ENCODE assay signal across 14 cellular contexts in the genomic region with DNA sequence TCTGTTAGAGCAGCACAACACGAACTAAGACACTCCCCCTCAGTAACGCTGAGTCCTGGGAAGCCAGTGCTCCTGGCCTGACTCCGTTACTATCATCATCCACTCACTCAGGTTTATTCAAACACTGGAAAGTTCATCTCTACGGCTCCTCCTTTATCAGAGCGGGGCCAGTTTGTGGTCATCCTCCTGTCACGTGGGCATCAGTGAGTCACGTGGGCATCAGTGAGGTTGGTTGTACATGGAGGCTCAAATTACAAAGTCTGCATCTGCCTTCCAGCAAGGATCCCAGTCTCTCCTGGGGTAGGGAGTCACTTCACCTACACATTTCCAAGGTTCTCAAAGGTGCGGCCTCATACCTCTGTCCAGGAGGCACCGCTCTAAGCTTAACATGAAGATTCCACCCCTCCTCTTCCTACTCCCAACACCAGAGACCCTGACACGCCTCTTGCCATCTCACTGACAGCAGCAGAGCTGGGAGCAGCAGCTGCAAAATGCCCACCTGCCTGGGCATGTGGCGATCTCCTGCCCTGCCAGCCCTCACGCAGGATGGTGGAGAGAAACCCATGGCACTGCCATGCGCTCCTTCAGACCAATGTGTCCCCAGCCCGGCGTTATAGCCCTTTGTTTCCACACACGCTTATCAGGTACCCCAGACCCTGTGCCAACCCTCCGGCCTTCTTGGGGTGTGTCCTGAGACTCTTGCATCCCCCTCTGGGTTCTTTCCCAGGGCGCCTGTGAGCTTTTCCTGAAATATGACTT.
DNase-seq lines count a peak whose midpoint lies in the region; ATAC-seq and TF ChIP-seq lines count a peak whose summit lies in the region.
"Had no signal": no experiment of that assay in that cellular context is flagged by ENCODE, and none has a peak within 500 bp of the region (broad histone marks: within the 10 kb centered on the region; RNA-seq: fewer than 3 reads in every experiment).

No MANE protein-coding gene starts in this region.

- no peaks in the 10 kb centered on the region for H3K79me2 ChIP-seq in fibroblast of lung (ENCODE audit: control insufficient read depth, insufficient read depth, low read length)

- H3K4me3 ChIP-seq in BE2C (ENCODE audit: low read depth, low read length): no peak overlapping the region
- no peak overlapping the region for H3K4me3 ChIP-seq in fibroblast of lung (replicated peaks in 1 of 4; ENCODE audit: control extremely low read depth in 1 of 4, insufficient read depth in 1 of 4, low read depth in 3 of 4, low read length in 4 of 4)
- H3K4me3 ChIP-seq: cardiac muscle cell, testis had no signal

- H3K36me3 ChIP-seq in BE2C (no peaks in the 10 kb centered on the region), fibroblast of lung (ENCODE audit: control insufficient read depth, insufficient read depth, low read length) (no peaks in the 10 kb centered on the region)
- H3K36me3 ChIP-seq: cardiac muscle cell had no signal

- peak; percentile 4 for DNase-seq in BE2C
- DNase-seq in H4 (ENCODE audit: low spot score): peak; percentile 80
- peak; percentile 81 for DNase-seq in NCI-H748 (lab: John Stamatoyannopoulos, UW; ENCODE audit: unreplicated experiment)
- peak; percentile 3 to 18 for DNase-seq in fibroblast of lung (ENCODE audit: low read depth in 2 of 2)
- DNase-seq in GM03348 (ENCODE audit: low spot score): no peak
- DNase-seq in activated CD4-positive, alpha-beta T cell treated with anti-CD3 and anti-CD28 coated beads, Interleukin-2, amount 50 U/mL, for 4 hours: no peak
- DNase-seq in AML-193 (lab: John Stamatoyannopoulos, UW): no peak
- DNase-seq: activated naive CD4-positive, alpha-beta T cell treated with anti-CD3 and anti-CD28 coated beads, Interleukin-2, amount 10 ng/mL, durations not matched to agents 7 days and 5 days; endodermal cell; KBM-7; NCI-H1694; testis had no signal

- H4K20me1 ChIP-seq in fibroblast of lung (ENCODE audit: control insufficient read depth, extremely low read depth, insufficient read depth, low read length): no peaks in the 10 kb centered on the region

- no peak overlapping the region for H2AFZ ChIP-seq in fibroblast of lung (ENCODE audit: low read length)

- no peak overlapping the region for H3K4me2 ChIP-seq in fibroblast of lung (ENCODE audit: extremely low read depth, insufficient read depth, low read length)

- H3K4me1 ChIP-seq in BE2C (no peaks in the 10 kb centered on the region), fibroblast of lung (ENCODE audit: control insufficient read depth, extremely low read depth, insufficient read depth, low read length) (no peaks in the 10 kb centered on the region)
- H3K4me1 ChIP-seq: testis had no signal

- no peaks in the 10 kb centered on the region for H3K27me3 ChIP-seq in BE2C
- no peaks in the 10 kb centered on the region for H3K27me3 ChIP-seq in fibroblast of lung (ENCODE audit: control insufficient read depth, insufficient read depth, low read length)
- H3K27me3 ChIP-seq: cardiac muscle cell, testis had no signal

- no peak for ATAC-seq in HG03439 (IDR thresholded peaks at IDR 0.05; ENCODE audit: unreplicated experiment)

- TF ChIP-seq CTCF in BE2C (IDR thresholded peaks at IDR 0.05; ENCODE audit: low read depth, low read length) (no peak), fibroblast of lung (conservative IDR thresholded peaks at IDR 0.05 in 1 of 2, IDR thresholded peaks at IDR 0.05 in 1 of 2; ENCODE audit: low read depth in 1 of 2, low read length in 2 of 2) (no peak)

- no peak overlapping the region for H3K27ac ChIP-seq in fibroblast of lung (ENCODE audit: insufficient read depth, low read length)
- H3K27ac ChIP-seq: cardiac muscle cell, testis had no signal

- no peaks in the 10 kb centered on the region for H3K9me3 ChIP-seq in BE2C
- H3K9me3 ChIP-seq in fibroblast of lung (ENCODE audit: control insufficient read depth, insufficient read depth, low read depth, low read length): no peaks in the 10 kb centered on the region
- H3K9me3 ChIP-seq: testis had no signal

- H3K9ac ChIP-seq in fibroblast of lung (ENCODE audit: insufficient read depth, low read length): no peak overlapping the region

Comparison
In these comparisons a context has a peak if more than half of its experiments do, and no peak if none do; other contexts are left out.
1. DNase-seq: peak in BE2C (single experiment), H4 (single experiment), NCI-H748 (single experiment) and fibroblast of lung (2 of 2); none in GM03348 (single experiment), activated CD4-positive, alpha-beta T cell treated with anti-CD3 and anti-CD28 coated beads, Interleukin-2, amount 50 U/mL, for 4 hours (0 of 2) and AML-193 (0 of 2).